Comparison of ENCODE assay signal across 14 cellular contexts in genomic region chr16:89293276-89294143, GRCh38.
DNase-seq lines count a peak whose midpoint lies in the region; ATAC-seq, FAIRE-seq and TF ChIP-seq lines count a peak whose summit lies in the region.
"Had no signal": no experiment of that assay in that cellular context is flagged by ENCODE, and none has a peak within 500 bp of the region (broad histone marks: within the 10 kb centered on the region; RNA-seq: fewer than 3 reads in every experiment).

No MANE protein-coding gene starts in this region.

- no peak overlapping the region for H3K4me3 ChIP-seq in A549
- no peak overlapping the region for H3K4me3 ChIP-seq in GM06990 (replicated peaks; ENCODE audit: low read depth, low read length)
- H3K4me3 ChIP-seq in lower lobe of right lung, result no peak overlapping the region
- H3K4me3 ChIP-seq in SJCRH30, result no peak overlapping the region

- H3K27ac ChIP-seq in A549 (no peak overlapping the region), lower lobe of right lung (peak overlapping the region; percentile 39), SJCRH30 (no peak overlapping the region)

- H3K27me3 ChIP-seq in GM06990 (replicated peaks; ENCODE audit: control insufficient read depth, insufficient read depth, low read length) (no peaks in the 10 kb centered on the region), lower lobe of right lung (ENCODE audit: low read depth) (no peaks in the 10 kb centered on the region), SJCRH30 (no peaks in the 10 kb centered on the region)

- no peak overlapping the region for H3K4me2 ChIP-seq in A549

- DNase-seq in A549 (ENCODE audit: low read depth in 1 of 2, low spot score in 1 of 2), result no peak
- no peak for DNase-seq in GM06990 (ENCODE audit: extremely low read depth, insufficient read length)
- DNase-seq in central memory CD8-positive, alpha-beta T cell (ENCODE audit: low spot score in 2 of 2), result no peak
- DNase-seq in lower lobe of right lung, result no peak
- DNase-seq in SJCRH30, result no peak
- DNase-seq: activated naive CD8-positive, alpha-beta T cell treated with anti-CD3 and anti-CD28 coated beads for 36 hours; DMS79 treated with DMSO at 0.1 percent for 48 hours; NCI-H187 treated with DMSO at 0.1 percent for 48 hours; NCI-H774; SHP77 treated with DMSO at 0.1 percent for 48 hours had no signal

- H3K27me3 Mint-ChIP-seq in central memory CD8-positive, alpha-beta T cell, result no peaks in the 10 kb centered on the region
- H3K27me3 Mint-ChIP-seq: activated naive CD8-positive, alpha-beta T cell treated with anti-CD3 and anti-CD28 coated beads for 36 hours had no signal

- peaks cover 38% of the 10 kb centered on the region for H3K4me1 Mint-ChIP-seq in central memory CD8-positive, alpha-beta T cell

- peak; percentile 4 to 25; a peak in 1 of 6 replicates for ATAC-seq in A549
- ATAC-seq in central memory CD8-positive, alpha-beta T cell (replicated peaks; ENCODE audit: extremely low read depth, poor library complexity, severe bottlenecking), result no peak
- peak; percentile 79 to 82 for ATAC-seq in lower lobe of right lung
- ATAC-seq in GM21619 (IDR thresholded peaks at IDR 0.05; ENCODE audit: unreplicated experiment), result no peak
- no peak for ATAC-seq in HG02852 (IDR thresholded peaks at IDR 0.05; ENCODE audit: unreplicated experiment)
- no peak for ATAC-seq in HG02678 (IDR thresholded peaks at IDR 0.05; ENCODE audit: unreplicated experiment)

- intact Hi-C loops in lower lobe of right lung (cut with DNase I), result no loop called here

- FAIRE-seq in A549 (lab: Jason Lieb, UNC), result no peak
- FAIRE-seq: colon had no signal

- TF ChIP-seq EP300 in A549 (IDR thresholded peaks at IDR 0.05), result no peak

- H3K36me3 ChIP-seq in GM06990 (ENCODE audit: control insufficient read depth, insufficient read depth, low read length) (peaks cover 21% of the 10 kb centered on the region), lower lobe of right lung (peaks cover 40% of the 10 kb centered on the region), SJCRH30 (peaks cover 27% of the 10 kb centered on the region)

- CTCF ChIA-PET in A549 (lab: Yijun Ruan, JAX), result interaction anchor here (0.9 to 10.9 kb wide), 8 partner anchors 11 to 322 kb away, joined by 3 to 80 read pairs (median 4); no protein-coding TSS in a partner anchor

- no peak for TF ChIP-seq RAD21 in A549 (conservative IDR thresholded peaks at IDR 0.05 in 1 of 2, IDR thresholded peaks at IDR 0.05 in 1 of 2)

- H3K9me3 ChIP-seq in A549, result no peaks in the 10 kb centered on the region
- H3K9me3 ChIP-seq in lower lobe of right lung, result no peaks in the 10 kb centered on the region
- H3K9me3 ChIP-seq in SJCRH30 (replicated peaks), result no peaks in the 10 kb centered on the region

- H3K4me1 ChIP-seq in A549 (peaks cover 12% of the 10 kb centered on the region; the same call in 2 of the 3 replicates), lower lobe of right lung (peaks cover 37% of the 10 kb centered on the region), SJCRH30 (peaks cover 6% of the 10 kb centered on the region)

- peak overlapping the region; percentile 69 for H3K27ac Mint-ChIP-seq in central memory CD8-positive, alpha-beta T cell (ENCODE audit: low read depth)
- H3K27ac Mint-ChIP-seq: activated naive CD8-positive, alpha-beta T cell treated with anti-CD3 and anti-CD28 coated beads for 36 hours had no signal

- no peaks in the 10 kb centered on the region for H3K9me3 Mint-ChIP-seq in central memory CD8-positive, alpha-beta T cell
- H3K9me3 Mint-ChIP-seq: activated naive CD8-positive, alpha-beta T cell treated with anti-CD3 and anti-CD28 coated beads for 36 hours had no signal

- POLR2A ChIA-PET in A549 (lab: Yijun Ruan, JAX), result interaction anchor here (0.6 kb wide), 1 partner anchor 19 kb away, joined by 6 read pairs; no protein-coding TSS in a partner anchor

- 89% methylated on average over 20 of the region's 28 CpGs for WGBS in A549 (ENCODE audit: missing lambda C conversion rate)

- no peak for TF ChIP-seq POLR2A in A549 (IDR thresholded peaks at IDR 0.05; ENCODE audit: low read length)

- H3K4me3 Mint-ChIP-seq in central memory CD8-positive, alpha-beta T cell, result no peak overlapping the region
- H3K4me3 Mint-ChIP-seq: activated naive CD8-positive, alpha-beta T cell treated with anti-CD3 and anti-CD28 coated beads for 36 hours had no signal

- H3K36me3 Mint-ChIP-seq in central memory CD8-positive, alpha-beta T cell (ENCODE audit: insufficient read depth), result peaks cover 30% of the 10 kb centered on the region

- no peak for TF ChIP-seq CTCF in A549 (IDR thresholded peaks at IDR 0.05)
- TF ChIP-seq CTCF in GM06990 (IDR thresholded peaks at IDR 0.05; ENCODE audit: insufficient read depth, low read length, poor library complexity, severe bottlenecking), result peak; percentile 6
- no peak for TF ChIP-seq CTCF in lower lobe of right lung (IDR thresholded peaks at IDR 0.05)

TF ChIP-seq in A549, 52 proteins besides CTCF, POLR2A, EP300 and RAD21:
- no peak for TF ChIP-seq TP53 (CRISPR knock-in tag; IDR thresholded peaks at IDR 0.05)
- TF ChIP-seq, protein P1, sequence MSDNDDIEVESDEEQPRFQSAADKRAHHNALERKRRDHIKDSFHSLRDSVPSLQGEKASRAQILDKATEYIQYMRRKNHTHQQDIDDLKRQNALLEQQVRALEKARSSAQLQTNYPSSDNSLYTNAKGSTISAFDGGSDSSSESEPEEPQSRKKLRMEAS (IDR thresholded peaks at IDR 0.05), result no peak
- no peak for TF ChIP-seq HOXB13 (CRISPR knock-in tag; IDR thresholded peaks at IDR 0.05; ENCODE audit: low read depth)
- no peak for TF ChIP-seq NFE2L2 (conservative IDR thresholded peaks at IDR 0.05; ENCODE audit: low read length)
- no peak for TF ChIP-seq RARB (CRISPR knock-in tag; IDR thresholded peaks at IDR 0.05)
- no peak for TF ChIP-seq CBX2 (IDR thresholded peaks at IDR 0.05; ENCODE audit: borderline replicate concordance, low read depth)
- no peak for TF ChIP-seq SREBF2 (IDR thresholded peaks at IDR 0.05)
- no peak for TF ChIP-seq JUNB (IDR thresholded peaks at IDR 0.05)
- no peak for TF ChIP-seq RCOR1 (IDR thresholded peaks at IDR 0.05; ENCODE audit: low read depth, low read length)
- no peak for TF ChIP-seq TFCP2L1 (CRISPR knock-in tag; IDR thresholded peaks at IDR 0.05)
- no peak for TF ChIP-seq EHF (CRISPR knock-in tag; IDR thresholded peaks at IDR 0.05)
- TF ChIP-seq KDM5A (IDR thresholded peaks at IDR 0.05), result no peak
- TF ChIP-seq EHMT2 (IDR thresholded peaks at IDR 0.05; ENCODE audit: low read depth), result no peak
- no peak for TF ChIP-seq SMC3 (IDR thresholded peaks at IDR 0.05)
- no peak for TF ChIP-seq HMGXB4 (CRISPR knock-in tag; IDR thresholded peaks at IDR 0.05; ENCODE audit: borderline replicate concordance)
- TF ChIP-seq, protein P2, sequence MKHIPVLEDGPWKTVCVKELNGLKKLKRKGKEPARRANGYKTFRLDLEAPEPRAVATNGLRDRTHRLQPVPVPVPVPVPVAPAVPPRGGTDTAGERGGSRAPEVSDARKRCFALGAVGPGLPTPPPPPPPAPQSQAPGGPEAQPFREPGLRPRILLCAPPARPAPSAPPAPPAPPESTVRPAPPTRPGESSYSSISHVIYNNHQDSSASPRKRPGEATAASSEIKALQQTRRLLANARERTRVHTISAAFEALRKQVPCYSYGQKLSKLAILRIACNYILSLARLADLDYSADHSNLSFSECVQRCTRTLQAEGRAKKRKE (CRISPR knock-in tag; IDR thresholded peaks at IDR 0.05; ENCODE audit: low read depth), result no peak
- no peak for TF ChIP-seq CEBPB (IDR thresholded peaks at IDR 0.05)

Comparison
In these comparisons a context has a peak if more than half of its experiments do, and no peak if none do; other contexts are left out.
1. ATAC-seq: peak in A549 (2 of 2) and lower lobe of right lung (2 of 2); none in central memory CD8-positive, alpha-beta T cell (single experiment), GM21619 (single experiment), HG02852 (single experiment) and HG02678 (single experiment).